18 cellular contexts compared by ENCODE assay signal in genomic region chr14:98907271-98907670, GRCh38.
"Had no signal": no experiment of that assay in that cellular context is flagged by ENCODE, and none has a peak within 500 bp of the region (broad histone marks: within the 10 kb centered on the region; RNA-seq: fewer than 3 reads in every experiment).

No MANE protein-coding gene starts in this region.

- H3K4me3 ChIP-seq: ascending aorta, lower lobe of right lung, prostate gland, right atrium auricular region had no signal

- H3K27me3 ChIP-seq: ascending aorta, right atrium auricular region had no signal

- H3K27me3 Mint-ChIP-seq: activated CD4-positive, alpha-beta T cell treated with anti-CD3 and anti-CD28 coated beads, Interleukin-2, amount 10 ng/mL, durations not matched to agents 7 days and 5 days; activated T-cell treated with anti-CD3 and anti-CD28 coated beads, Interleukin-2, amount 50 U/mL, for 24 hours; stimulated activated naive CD8-positive, alpha-beta T cell treated with anti-CD3 and anti-CD28 coated beads, Interleukin-15, amount 100 ng/mL, for 72 hours had no signal

- H3K27ac ChIP-seq: ascending aorta, lower lobe of right lung, prostate gland, right atrium auricular region had no signal

- H3K36me3 ChIP-seq: ascending aorta, lower lobe of right lung, prostate gland, right atrium auricular region had no signal

- ATAC-seq: activated CD8-positive, alpha-beta T cell treated with anti-CD3 and anti-CD28 coated beads, Interleukin-2, amount 10 ng/mL, durations not matched to agents 7 days and 5 days; stimulated activated naive CD8-positive, alpha-beta T cell treated with anti-CD3 and anti-CD28 coated beads, Interleukin-15, amount 100 ng/mL, for 72 hours had no signal

- H3K9me3 Mint-ChIP-seq: activated CD4-positive, alpha-beta T cell treated with anti-CD3 and anti-CD28 coated beads, Interleukin-2, amount 10 ng/mL, durations not matched to agents 7 days and 5 days; activated T-cell treated with anti-CD3 and anti-CD28 coated beads, Interleukin-2, amount 50 U/mL, for 24 hours; stimulated activated naive CD8-positive, alpha-beta T cell treated with anti-CD3 and anti-CD28 coated beads, Interleukin-15, amount 100 ng/mL, for 72 hours; T-helper 1 cell treated with Interleukin-12 subunit alpha and Interleukin-12 subunit beta and Interleukin-4 antibody, amounts not matched to agents 30 μg/mL and 1 μg/mL, for 36 hours had no signal

- DNase-seq: activated CD4-positive, alpha-beta T cell treated with anti-CD3 and anti-CD28 coated beads, Interleukin-2, amount 10 ng/mL, durations not matched to agents 7 days and 5 days; activated CD8-positive, alpha-beta T cell treated with anti-CD3 and anti-CD28 coated beads, Interleukin-2, amount 10 ng/mL, durations not matched to agents 7 days and 5 days; activated naive CD4-positive, alpha-beta T cell treated with anti-CD3 and anti-CD28 coated beads, Interleukin-2, amount 50 U/mL, for 16 hours; activated T-cell treated with anti-CD3 and anti-CD28 coated beads, Interleukin-2, amount 50 U/mL, for 24 hours; cerebellar nuclear complex; cortex of kidney; foreskin fibroblast; islet precursor cell; lower lobe of right lung; midbrain; small intestine; stimulated activated CD4-positive, alpha-beta T cell treated with anti-CD3 and anti-CD28 coated beads, Interleukin-15, amount 100 ng/mL, for 24 hours; stimulated activated CD4-positive, alpha-beta T cell treated with anti-CD3 and anti-CD28 coated beads, Interleukin-2, amount 100 ng/mL, for 48 hours; stimulated activated naive CD8-positive, alpha-beta T cell treated with anti-CD3 and anti-CD28 coated beads, Interleukin-15, amount 100 ng/mL, for 72 hours had no signal

- H3K4me3 Mint-ChIP-seq: activated CD4-positive, alpha-beta T cell treated with anti-CD3 and anti-CD28 coated beads, Interleukin-2, amount 10 ng/mL, durations not matched to agents 7 days and 5 days; activated CD8-positive, alpha-beta T cell treated with anti-CD3 and anti-CD28 coated beads, Interleukin-2, amount 10 ng/mL, durations not matched to agents 7 days and 5 days; activated T-cell treated with anti-CD3 and anti-CD28 coated beads, Interleukin-2, amount 50 U/mL, for 24 hours; stimulated activated naive CD8-positive, alpha-beta T cell treated with anti-CD3 and anti-CD28 coated beads, Interleukin-15, amount 100 ng/mL, for 72 hours; T-helper 1 cell treated with Interleukin-12 subunit alpha and Interleukin-12 subunit beta and Interleukin-4 antibody, amounts not matched to agents 30 μg/mL and 1 μg/mL, for 36 hours had no signal

- H3K9me3 ChIP-seq: ascending aorta, lower lobe of right lung, prostate gland, right atrium auricular region had no signal

- H3K4me1 ChIP-seq: ascending aorta, lower lobe of right lung, right atrium auricular region had no signal

- H3K27ac Mint-ChIP-seq: activated CD4-positive, alpha-beta T cell treated with anti-CD3 and anti-CD28 coated beads, Interleukin-2, amount 10 ng/mL, durations not matched to agents 7 days and 5 days; activated CD8-positive, alpha-beta T cell treated with anti-CD3 and anti-CD28 coated beads, Interleukin-2, amount 10 ng/mL, durations not matched to agents 7 days and 5 days; activated T-cell treated with anti-CD3 and anti-CD28 coated beads, Interleukin-2, amount 50 U/mL, for 24 hours; T-helper 1 cell treated with Interleukin-12 subunit alpha and Interleukin-12 subunit beta and Interleukin-4 antibody, amounts not matched to agents 30 μg/mL and 1 μg/mL, for 36 hours had no signal
